23 cellular contexts compared by ENCODE assay signal in genomic region chr15:80682201-80682600, GRCh38. TPM values are rescaled to one million over a fixed set of nuclear protein-coding genes. Genes with fewer than 3 reads are reported as not detected.
DNase-seq lines count a peak whose midpoint lies in the region; ATAC-seq, FAIRE-seq and TF ChIP-seq lines count a peak whose summit lies in the region.
"Had no signal": no experiment of that assay in that cellular context is flagged by ENCODE, and none has a peak within 500 bp of the region (broad histone marks: within the 10 kb centered on the region; RNA-seq: fewer than 3 reads in every experiment).

No MANE protein-coding gene starts in this region.

- no peaks in the 10 kb centered on the region for H3K36me3 ChIP-seq in Peyer's patch
- H3K36me3 ChIP-seq in pancreas, result no peaks in the 10 kb centered on the region
- H3K36me3 ChIP-seq: BE2C had no signal

- no peak overlapping the region for H3K4me3 Mint-ChIP-seq in type B pancreatic cell
- H3K4me3 Mint-ChIP-seq: CD4-positive, CD25-positive, alpha-beta regulatory T cell; CD8-positive, alpha-beta memory T cell had no signal

- FAIRE-seq in pancreas (lab: Jason Lieb, UNC), result peak; percentile 5
- FAIRE-seq: A204.1, D721Med, G401.6, GM12891, GM18507, HTR-8/SVneo had no signal

- peaks cover 5% of the 10 kb centered on the region for H3K9me3 Mint-ChIP-seq in type B pancreatic cell

- no peaks in the 10 kb centered on the region for H3K9me3 ChIP-seq in Peyer's patch
- H3K9me3 ChIP-seq in pancreas, result no peaks in the 10 kb centered on the region
- H3K9me3 ChIP-seq: BE2C had no signal

- DNase-seq in Peyer's patch (peak in 1 of 3 donors; percentile 56), left colon (no peak), pancreas (no peak), type B pancreatic cell (ENCODE audit: extremely low spot score, unreplicated experiment) (no peak), amygdala (lab: John Stamatoyannopoulos, UW) (no peak), A172 (ENCODE audit: low spot score) (no peak)
- no peak for DNase-seq in activated T-cell treated with anti-CD3 and anti-CD28 coated beads, Interleukin-2, amount 50 U/mL, for 48 hours
- DNase-seq: ACHN; BE2C; C1 segment of cervical spinal cord; CD4-positive, CD25-positive, alpha-beta regulatory T cell; CD8-positive, alpha-beta memory T cell; COR-L47; GOT3; H7; IMR-90 had no signal

- 54 to 57% methylated on average over 4 of the region's 4 CpGs for WGBS in pancreas, 2 donors

- intact Hi-C loops in left colon (cut with DNase I, micrococcal nuclease), result no loop called here
- intact Hi-C loops in pancreas (cut with DNase I), result no loop called here

- peak; percentile 67 for ATAC-seq in left colon
- peak in 2 of 4 donors; percentile 29 to 36 for ATAC-seq in pancreas
- ATAC-seq: HCT116 had no signal

- no peak overlapping the region for H3K4me3 ChIP-seq in Peyer's patch
- no peak overlapping the region for H3K4me3 ChIP-seq in pancreas

- H3K4me1 ChIP-seq in Peyer's patch, result peaks cover 0 to 32% (median 2%) of the 10 kb centered on the region in 4 donors
- H3K4me1 ChIP-seq in pancreas, result no peaks in the 10 kb centered on the region
- H3K4me1 ChIP-seq: BE2C had no signal

- H3K4me1 Mint-ChIP-seq in type B pancreatic cell (ENCODE audit: unreplicated experiment), result no peaks in the 10 kb centered on the region
- H3K4me1 Mint-ChIP-seq: CD4-positive, CD25-positive, alpha-beta regulatory T cell had no signal

- no peaks in the 10 kb centered on the region for H3K36me3 Mint-ChIP-seq in type B pancreatic cell

- TF ChIP-seq POLR2A in Peyer's patch (IDR thresholded peaks at IDR 0.05), result peak in 1 of 2 donors; percentile 22

- peak overlapping the region in 3 of 4 donors; percentile 5 to 85 (median 75) for H3K27ac ChIP-seq in Peyer's patch
- H3K27ac ChIP-seq in pancreas, result no peak overlapping the region

- H3K27me3 ChIP-seq in Peyer's patch, result no peaks in the 10 kb centered on the region
- no peaks in the 10 kb centered on the region for H3K27me3 ChIP-seq in pancreas
- H3K27me3 ChIP-seq: BE2C had no signal

- peak overlapping the region; percentile 22 for H3K27ac Mint-ChIP-seq in type B pancreatic cell
- H3K27ac Mint-ChIP-seq: CD4-positive, CD25-positive, alpha-beta regulatory T cell had no signal

- H3K27me3 Mint-ChIP-seq in type B pancreatic cell, result no peaks in the 10 kb centered on the region

- no peak for TF ChIP-seq CTCF in Peyer's patch (IDR thresholded peaks at IDR 0.05)
- no peak for TF ChIP-seq CTCF in pancreas (IDR thresholded peaks at IDR 0.05)
- no peak for TF ChIP-seq CTCF in type B pancreatic cell (conservative IDR thresholded peaks at IDR 0.05)

RNA-seq across cellular contexts. Expression of gene ABHD17C, which starts 12.9 kb away (rescaled TPM):
- 10 to 100 TPM; 14.9 to 74.6 (median 37.8) TPM for total RNA-seq in Peyer's patch
- 100 to 1,000 TPM; 151 to 160 TPM for total RNA-seq in left colon
- total RNA-seq in pancreas, result 1 to 10 TPM; 3.2 to 7.9 (median 5.5) TPM
- 1 to 10 TPM; 2.0 to 2.9 TPM for polyA plus RNA-seq in pancreas
- total RNA-seq in type B pancreatic cell (ENCODE audit: low replicate concordance), result 41.0 and 66.3 TPM in 2 replicates
- total RNA-seq in A172 (2014; rRNA removed; shearing (Covaris generic)), result 4.6 and 5.8 TPM in 2 replicates

Comparison
In these comparisons a context has a peak if more than half of its experiments do, and no peak if none do; other contexts are left out.
1. H3K27ac ChIP-seq: peak in Peyer's patch (3 of 4); none in pancreas (0 of 4).